ENCODE assay signal across 2 cellular contexts in the genomic region with DNA sequence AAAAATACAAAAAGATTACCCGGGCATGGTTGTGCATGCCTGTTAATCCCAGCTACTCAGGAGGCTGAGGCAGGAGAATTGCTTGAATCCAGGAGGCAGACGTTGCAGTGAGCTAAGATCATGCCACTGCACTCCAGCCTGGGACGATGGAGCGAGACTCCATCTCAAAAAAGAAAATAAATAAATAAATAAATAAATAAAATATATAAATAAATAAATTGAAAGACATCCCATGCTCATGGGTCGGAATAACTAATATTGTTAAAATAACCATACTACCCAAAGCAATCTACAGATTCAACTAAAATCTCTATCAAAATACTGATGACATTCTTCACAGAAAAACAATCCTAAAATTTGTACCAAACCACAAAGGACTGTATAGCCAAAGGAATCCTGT. TPM values are rescaled to one million over a fixed set of nuclear protein-coding genes. Genes with fewer than 3 reads are reported as not detected.
"Had no signal": no experiment of that assay in that cellular context is flagged by ENCODE, and none has a peak within 500 bp of the region (broad histone marks: within the 10 kb centered on the region; RNA-seq: fewer than 3 reads in every experiment).

No MANE protein-coding gene starts in this region.

RNA-seq across cellular contexts. Expression of a gene that starts 55.4 kb away (rescaled TPM):
- polyA plus RNA-seq: immature natural killer cell; naive thymus-derived CD4-positive, alpha-beta T cell had no signal
